In genomic region chr5:32865475-32865874, GRCh38 we compare ENCODE assay signal across 26 cellular contexts.
DNase-seq lines count a peak whose midpoint lies in the region; FAIRE-seq and TF ChIP-seq lines count a peak whose summit lies in the region.
"Had no signal": no experiment of that assay in that cellular context is flagged by ENCODE, and none has a peak within 500 bp of the region (broad histone marks: within the 10 kb centered on the region; RNA-seq: fewer than 3 reads in every experiment).

No MANE protein-coding gene starts in this region.

- TF ChIP-seq CTCF in AG09309 (IDR thresholded peaks at IDR 0.05; ENCODE audit: control insufficient read depth, insufficient read depth, low read depth, low read length, missing control alignments) (no peak), HFFc6 (IDR thresholded peaks at IDR 0.05) (no peak), astrocyte (IDR thresholded peaks at IDR 0.05; ENCODE audit: insufficient read depth, low read depth, low read length) (no peak), tibial artery (IDR thresholded peaks at IDR 0.05) (no peak), colonic mucosa (IDR thresholded peaks at IDR 0.05) (no peak)

- FAIRE-seq in astrocyte (lab: Jason Lieb, UNC) = peak; percentile 65
- FAIRE-seq: small intestine had no signal

- no peak overlapping the region for H2AFZ ChIP-seq in astrocyte (ENCODE audit: low read depth, low read length)

- in situ Hi-C loops in ACHN (cut with HindIII; ENCODE audit: low pct_ligation_motif_present, low pct_unique_long_range_greater_than_20kb, low sequenced_read_pairs) = no loop called here

- H3K4me3 ChIP-seq in AG09309 (ENCODE audit: control insufficient read depth, low read depth, low read length) = no peak overlapping the region
- H3K4me3 ChIP-seq in astrocyte (ENCODE audit: insufficient read depth, low read depth, low read length) = no peak overlapping the region
- no peak overlapping the region for H3K4me3 ChIP-seq in tibial artery
- no peak overlapping the region for H3K4me3 ChIP-seq in colonic mucosa
- H3K4me3 ChIP-seq: adrenal gland, esophagus squamous epithelium, left lung had no signal

- H3K27me3 ChIP-seq in astrocyte (ENCODE audit: insufficient read depth, low read length) (no peaks in the 10 kb centered on the region), tibial artery (no peaks in the 10 kb centered on the region), colonic mucosa (no peaks in the 10 kb centered on the region)
- H3K27me3 ChIP-seq: adrenal gland, esophagus squamous epithelium, left lung had no signal

- H3K36me3 ChIP-seq in astrocyte (ENCODE audit: insufficient read depth, low read length) (no peaks in the 10 kb centered on the region), tibial artery (no peaks in the 10 kb centered on the region), colonic mucosa (no peaks in the 10 kb centered on the region)
- H3K36me3 ChIP-seq: adrenal gland, esophagus squamous epithelium, left lung had no signal

- intact Hi-C loops in tibial artery (cut with DNase I; ENCODE audit: low total_unique reads) = no loop called here
- intact Hi-C loops in colonic mucosa (cut with DNase I) = no loop called here

- no peak overlapping the region for H3K27ac Mint-ChIP-seq in HFFc6
- no peak overlapping the region for H3K27ac Mint-ChIP-seq in astrocyte (ENCODE audit: unreplicated experiment)
- H3K27ac Mint-ChIP-seq: CD4-positive, CD25-positive, alpha-beta regulatory T cell; endodermal cell; mesothelial cell of epicardium; naive thymus-derived CD8-positive, alpha-beta T cell; stimulated activated effector memory CD8-positive, alpha-beta T cell treated with anti-CD3 and anti-CD28 coated beads, Interleukin-12 subunit alpha, Interleukin-12 subunit beta, amount 100 ng/mL, for 72 hours had no signal

- H3K27ac ChIP-seq in astrocyte (ENCODE audit: low read depth, low read length) (no peak overlapping the region), tibial artery (no peak overlapping the region), colonic mucosa (no peak overlapping the region)
- H3K27ac ChIP-seq: adrenal gland, esophagus squamous epithelium, left lung had no signal

- no peaks in the 10 kb centered on the region for H4K20me1 ChIP-seq in astrocyte (ENCODE audit: insufficient read depth, low read length)

- H3K4me3 Mint-ChIP-seq in HFFc6 (no peak overlapping the region), astrocyte (ENCODE audit: unreplicated experiment) (no peak overlapping the region)
- H3K4me3 Mint-ChIP-seq: CD4-positive, CD25-positive, alpha-beta regulatory T cell; endodermal cell; mesothelial cell of epicardium; naive thymus-derived CD8-positive, alpha-beta T cell; stimulated activated effector memory CD8-positive, alpha-beta T cell treated with anti-CD3 and anti-CD28 coated beads, Interleukin-12 subunit alpha, Interleukin-12 subunit beta, amount 100 ng/mL, for 72 hours had no signal

- H3K9ac ChIP-seq in astrocyte (ENCODE audit: low read length) (no peak overlapping the region), colonic mucosa (ENCODE audit: low read depth in 2 of 2, low read length in 2 of 2) (no peak overlapping the region)

- no peaks in the 10 kb centered on the region for H3K79me2 ChIP-seq in astrocyte (ENCODE audit: insufficient read depth, low read length)

- H3K36me3 Mint-ChIP-seq in HFFc6 (ENCODE audit: low read depth) = peaks cover 38% of the 10 kb centered on the region
- H3K36me3 Mint-ChIP-seq in astrocyte (ENCODE audit: low read depth, unreplicated experiment) = no peaks in the 10 kb centered on the region
- H3K36me3 Mint-ChIP-seq: CD4-positive, CD25-positive, alpha-beta regulatory T cell; mesothelial cell of epicardium; stimulated activated effector memory CD8-positive, alpha-beta T cell treated with anti-CD3 and anti-CD28 coated beads, Interleukin-12 subunit alpha, Interleukin-12 subunit beta, amount 100 ng/mL, for 72 hours had no signal

- no peaks in the 10 kb centered on the region for H3K9me3 ChIP-seq in astrocyte (ENCODE audit: insufficient read depth, low read depth, low read length)
- no peaks in the 10 kb centered on the region for H3K9me3 ChIP-seq in tibial artery
- no peaks in the 10 kb centered on the region for H3K9me3 ChIP-seq in colonic mucosa
- H3K9me3 ChIP-seq: adrenal gland, esophagus squamous epithelium had no signal

- H3K4me1 ChIP-seq in astrocyte (ENCODE audit: insufficient read depth, low read length) (peaks cover 7% of the 10 kb centered on the region), tibial artery (no peaks in the 10 kb centered on the region), colonic mucosa (no peaks in the 10 kb centered on the region)
- H3K4me1 ChIP-seq: adrenal gland, esophagus squamous epithelium, left lung had no signal

- H3K4me2 ChIP-seq in astrocyte (ENCODE audit: low read length) = no peak overlapping the region

- DNase-seq in AG09309 (ENCODE audit: low read depth) (peak; percentile 49), HFFc6 (peak; percentile 43), astrocyte (ENCODE audit: low read depth) (peak; percentile 77), glomerular visceral epithelial cell (ENCODE audit: extremely low spot score) (peak; percentile 84), NCI-H2196 treated with DMSO at 0.1 percent for 48 hours (lab: John Stamatoyannopoulos, UW; ENCODE audit: unreplicated experiment) (no peak), ACHN (no peak), tibial artery (no peak), colonic mucosa (no peak)
- DNase-seq: activated gamma-delta T cell treated with Interleukin-2 at 50 U/mL for 16 hours; activated T-cell treated with anti-CD3 and anti-CD28 coated beads, Interleukin-2, amount 50 U/mL, for 1 hour; adrenal gland; CD4-positive, CD25-positive, alpha-beta regulatory T cell; cortex of kidney; endodermal cell; esophagus squamous epithelium; left lung; naive thymus-derived CD8-positive, alpha-beta T cell; NCI-H1436 treated with DMSO at 0.1 percent for 48 hours; NCI-H510A; SHP77; small intestine; stimulated activated CD4-positive, alpha-beta T cell treated with anti-CD3 and anti-CD28 coated beads, Interleukin-2, amount 100 ng/mL, for 48 hours; substantia nigra; T-helper 1 cell had no signal

- H3K4me1 Mint-ChIP-seq in HFFc6 (ENCODE audit: low read depth) = peaks cover 32% of the 10 kb centered on the region
- H3K4me1 Mint-ChIP-seq in astrocyte (ENCODE audit: low read depth, unreplicated experiment) = peaks cover 4% of the 10 kb centered on the region
- H3K4me1 Mint-ChIP-seq: CD4-positive, CD25-positive, alpha-beta regulatory T cell; endodermal cell; naive thymus-derived CD8-positive, alpha-beta T cell; stimulated activated effector memory CD8-positive, alpha-beta T cell treated with anti-CD3 and anti-CD28 coated beads, Interleukin-12 subunit alpha, Interleukin-12 subunit beta, amount 100 ng/mL, for 72 hours had no signal

- H3K9me3 Mint-ChIP-seq in HFFc6 (peaks cover 19% of the 10 kb centered on the region), astrocyte (ENCODE audit: unreplicated experiment) (peaks cover 2% of the 10 kb centered on the region)
- H3K9me3 Mint-ChIP-seq: endodermal cell had no signal

- H3K27me3 Mint-ChIP-seq in HFFc6 (ENCODE audit: insufficient read depth) = peaks cover 17% of the 10 kb centered on the region
- H3K27me3 Mint-ChIP-seq in astrocyte (ENCODE audit: low read depth, unreplicated experiment) = no peaks in the 10 kb centered on the region
- H3K27me3 Mint-ChIP-seq: CD4-positive, CD25-positive, alpha-beta regulatory T cell had no signal

Comparison
In these comparisons a context has a peak if more than half of its experiments do, and no peak if none do; other contexts are left out.
1. DNase-seq: peak in AG09309 (single experiment), HFFc6 (single experiment), astrocyte (single experiment) and glomerular visceral epithelial cell (single experiment); none in NCI-H2196 treated with DMSO at 0.1 percent for 48 hours (single experiment), ACHN (single experiment), tibial artery (0 of 2) and colonic mucosa (single experiment).